ENCODE assay signal across 9 cellular contexts in genomic region chr14:103980623-103981238, GRCh38. TPM values are rescaled to one million over a fixed set of nuclear protein-coding genes. Genes with fewer than 3 reads are reported as not detected.
DNase-seq lines count a peak whose midpoint lies in the region; ATAC-seq and TF ChIP-seq lines count a peak whose summit lies in the region.
"Not testable (repeated sequence)": the region's sequence is repeated elsewhere in the genome, so short reads cannot be mapped to it uniquely, and the experiment has no call there.
"Had no signal": no experiment of that assay in that cellular context is flagged by ENCODE, and none has a peak within 500 bp of the region (broad histone marks: within the 10 kb centered on the region; RNA-seq: fewer than 3 reads in every experiment).

No MANE protein-coding gene starts in this region.

- not testable (repeated sequence) for H3K4me3 Mint-ChIP-seq in nephron progenitor cell

- not testable (repeated sequence) for H3K27me3 ChIP-seq in BLaER1; HCT116 (ENCODE audit: insufficient read depth, low read length)

- peak overlapping the region; percentile 65 for H3K4me2 ChIP-seq in BLaER1
- not testable (repeated sequence) for H3K4me2 ChIP-seq in HCT116 (ENCODE audit: low read length)

- not testable (repeated sequence) for H3K27ac Mint-ChIP-seq in nephron progenitor cell

- peak overlapping the region; percentile 23; the same call in 1 of the 2 replicates for H3K9ac ChIP-seq in BLaER1
- H3K9ac ChIP-seq in HCT116 (ENCODE audit: low read length), result not testable (repeated sequence)

- CTCF ChIA-PET in HCT116 (lab: Charles Lee), result interaction anchor here (0.7 to 4.4 kb wide), 5 partner anchors 11 to 175 kb away, joined by 3 to 38 read pairs (median 3); no protein-coding TSS in a partner anchor

- intact Hi-C loops in HCT116 (cut with micrococcal nuclease) (loop anchor here (1.0 to 2.0 kb wide), 2 partner anchors 172 to 408 kb away; no protein-coding TSS in a partner anchor), left cardiac atrium (cut with DNase I) (loop anchor here in 1 of 2 donors (5.0 kb wide), 1 partner anchor 173 kb away; no protein-coding TSS in a partner anchor)

- TF ChIP-seq POLR2A in HCT116 (IDR thresholded peaks at IDR 0.05; ENCODE audit: borderline replicate concordance, extremely low read depth, insufficient read depth, insufficient read length), result not testable (repeated sequence)

- RAD21 ChIA-PET in HCT116 (lab: Charles Lee; ENCODE audit: low non-redundant PET in 1 of 2, low total read pairs in 2 of 2, uncharacterized antibody in 2 of 2, unreplicated experiment in 2 of 2), result not testable (repeated sequence)

- not testable (repeated sequence) for BruUV-seq in HCT116 (replicated peaks; lab: Mats Ljungman, UMichigan)

- peaks cover 51% of the 10 kb centered on the region for H3K9me3 Mint-ChIP-seq in nephron progenitor cell

- H3K27me3 Mint-ChIP-seq in nephron progenitor cell (ENCODE audit: low read depth, poor library complexity), result not testable (repeated sequence)

- not testable (repeated sequence) for H3K36me3 ChIP-seq in BLaER1; HCT116 (ENCODE audit: control insufficient read depth in 1 of 2, insufficient read depth in 2 of 2, low read length in 2 of 2)

- H3K9me3 ChIP-seq in BLaER1, result peaks cover 23% of the 10 kb centered on the region
- not testable (repeated sequence) for H3K9me3 ChIP-seq in HCT116 (ENCODE audit: control insufficient read depth in 1 of 2, insufficient read depth in 1 of 2, low read depth in 1 of 2, low read length in 2 of 2)

- not testable (repeated sequence) for H3K4me1 Mint-ChIP-seq in nephron progenitor cell

- peak; percentile 78 for TF ChIP-seq RAD21 in HCT116 (IDR thresholded peaks at IDR 0.05; ENCODE audit: low read depth)

- ATAC-seq in HCT116 (peak; percentile 68), left cardiac atrium (peak in 1 of 2 donors; percentile 23)

- H3K36me3 Mint-ChIP-seq in nephron progenitor cell (ENCODE audit: low read depth), result not testable (repeated sequence)

- H3K4me3 ChIP-seq in BLaER1; HCT116 (replicated peaks in 1 of 2; ENCODE audit: low read depth in 1 of 2, low read length in 2 of 2); WI38 (ENCODE audit: low read depth, low read length); coronary artery: not testable (repeated sequence)

- TF ChIP-seq CTCF in HCT116 (IDR thresholded peaks at IDR 0.05 in 2 of 3, conservative IDR thresholded peaks at IDR 0.05 in 1 of 3; ENCODE audit: borderline replicate concordance in 1 of 3, insufficient read depth in 1 of 3, low read depth in 2 of 3, low read length in 2 of 3) (peak; percentile 43 to 59 (median 46); a peak in 5 of 6 replicates), WI38 (IDR thresholded peaks at IDR 0.05; ENCODE audit: low read depth, low read length) (peak; percentile 29; the same call in 1 of the 2 replicates), coronary artery (IDR thresholded peaks at IDR 0.05) (peak; percentile 40), nephron progenitor cell (IDR thresholded peaks at IDR 0.05) (peak; percentile 60)

- DNase-seq in HCT116 (ENCODE audit: low read depth, low spot score), result peak; percentile 18
- peak; percentile 24 for DNase-seq in NCI-H460 (ENCODE audit: extremely low read depth, low read depth)
- DNase-seq in coronary artery (ENCODE audit: low spot score), result not testable (repeated sequence)
- DNase-seq in left cardiac atrium, result peak; percentile 74
- peak; percentile 36 for DNase-seq in nephron progenitor cell
- DNase-seq in stromal cell of bone marrow (ENCODE audit: low read depth), result peak; percentile 9

- H3K9me2 ChIP-seq in HCT116 (ENCODE audit: insufficient read depth), result not testable (repeated sequence)

- POLR2A ChIA-PET in HCT116 (lab: Charles Lee), result interaction anchor here (1.1 to 1.2 kb wide), 2 partner anchors 60 to 172 kb away, joined by 3 to 4 read pairs; no protein-coding TSS in a partner anchor

- not testable (repeated sequence) for H3K79me2 ChIP-seq in HCT116 (ENCODE audit: insufficient read depth, low read length)

- peaks cover 14% of the 10 kb centered on the region for H3K4me1 ChIP-seq in BLaER1
- not testable (repeated sequence) for H3K4me1 ChIP-seq in HCT116 (ENCODE audit: control insufficient read depth in 1 of 2, insufficient read depth in 2 of 2, low read length in 2 of 2)

- not testable (repeated sequence) for H4K20me1 ChIP-seq in BLaER1; HCT116 (ENCODE audit: insufficient read depth)

- H2AFZ ChIP-seq in HCT116 (ENCODE audit: low read depth, low read length, poor library complexity, severe bottlenecking), result not testable (repeated sequence)

- not testable (repeated sequence) for H3K27ac ChIP-seq in BLaER1; HCT116 (ENCODE audit: low read depth, low read length); coronary artery

RNA-seq across cellular contexts. Expression of gene RD3L, which starts 38.4 kb away (rescaled TPM):
- total RNA-seq in HCT116 (2021; ENCODE audit: unreplicated experiment), result not detected
- not detected in 2 replicates for polyA plus RNA-seq in HCT116 (2012)
- not detected in 2 replicates for total RNA-seq in NCI-H460 (2014; rRNA removed; shearing (Covaris generic))
- not detected in 2 replicates for polyA plus RNA-seq in NCI-H460 (2014; cell fraction: nucleus; rRNA removed)
- total RNA-seq in left cardiac atrium, result 10 to 100 TPM; 11.6 to 14.9 TPM
- total RNA-seq: CD8-positive, alpha-beta T cell had no signal

RNA-seq across cellular contexts. Expression of gene TDRD9, which starts 52.5 kb away (rescaled TPM):
- total RNA-seq in HCT116 (2021; ENCODE audit: unreplicated experiment) (not detected), left cardiac atrium (10 to 100 TPM in 1 of 2 donors, 1 to 10 TPM in 1; 3.5 to 12.1 TPM)
- not detected in 2 replicates for polyA plus RNA-seq in HCT116 (2012)
- total RNA-seq in NCI-H460 (2014; rRNA removed; shearing (Covaris generic)), result not detected in 2 replicates
- polyA plus RNA-seq in NCI-H460 (2014; cell fraction: nucleus; rRNA removed), result not detected in 2 replicates

Comparison
In these comparisons a context has a peak if more than half of its experiments do, and no peak if none do; other contexts are left out.
1. RNA of gene RD3L, which starts 38.4 kb away (total RNA-seq): 11.6 to 14.9 TPM in left cardiac atrium; not detected in HCT116 (single experiment) and not detected in NCI-H460; every median in the first group is over 10 times any median in the second.
2. Peak in every context shown above with its lines, with median percentiles within 50 percentile points of each other: CTCF ChIP-seq.